Comparison of ENCODE assay signal across 19 cellular contexts in genomic region chr15:80609111-80609510, GRCh38.
"Had no signal": no experiment of that assay in that cellular context is flagged by ENCODE, and none has a peak within 500 bp of the region (broad histone marks: within the 10 kb centered on the region; RNA-seq: fewer than 3 reads in every experiment).

No MANE protein-coding gene starts in this region.

- H3K27me3 ChIP-seq: ascending aorta, left lung, sigmoid colon had no signal

- H3K4me1 ChIP-seq: ascending aorta, left lung, sigmoid colon had no signal

- H3K27me3 Mint-ChIP-seq: type B pancreatic cell had no signal

- H3K9me3 ChIP-seq: ascending aorta, left lung, sigmoid colon had no signal

- H3K36me3 Mint-ChIP-seq: natural killer cell treated with Interleukin-12 subunit alpha and Interleukin-12 subunit beta and Interleukin-15 and Interleukin-18, amount 100 ng/mL, for 72 hours; T-cell; type B pancreatic cell had no signal

- DNase-seq: activated CD4-positive, alpha-beta T cell treated with anti-CD3 and anti-CD28 coated beads for 4 hours; activated CD8-positive, alpha-beta T cell treated with anti-CD3 and anti-CD28 coated beads for 36 hours; activated naive CD4-positive, alpha-beta T cell; activated naive CD8-positive, alpha-beta T cell treated with anti-CD3 and anti-CD28 coated beads, Interleukin-2, amount 50 U/mL, for 24 hours; central memory CD4-positive, alpha-beta T cell; foreskin fibroblast; islet precursor cell; left lung; mesenchymal stem cell; sigmoid colon; stimulated activated CD4-positive, alpha-beta T cell treated with anti-CD3 and anti-CD28 coated beads, Interleukin-2, amount 100 ng/mL, for 24 hours; stimulated activated naive CD4-positive, alpha-beta T cell treated with Interleukin-2 at 50 U/mL for 16 hours; T-cell; T1000 had no signal

- H3K4me1 Mint-ChIP-seq: activated naive CD8-positive, alpha-beta T cell treated with anti-CD3 and anti-CD28 coated beads, Interleukin-2, amount 50 U/mL, for 24 hours; T-cell had no signal

- H3K36me3 ChIP-seq: ascending aorta, left lung, sigmoid colon had no signal

- H3K9me3 Mint-ChIP-seq: activated CD8-positive, alpha-beta T cell treated with anti-CD3 and anti-CD28 coated beads for 36 hours; activated naive CD8-positive, alpha-beta T cell treated with anti-CD3 and anti-CD28 coated beads, Interleukin-2, amount 50 U/mL, for 24 hours; activated T-helper 1 cell treated with anti-CD3 and anti-CD28 coated beads, Interleukin-12 subunit alpha, Interleukin-12 subunit beta, Interleukin-2, Interleukin-4 antibody, amounts not matched to agents 30 ng/mL and 10 ng/mL and 1 ng/mL, durations not matched to agents 14 hours and 24 hours and 36 hours; dendritic cell treated with granulocyte-macrophage colony-stimulating factor and Interleukin-4, amounts not matched to agents 40 ng/mL and 50 ng/mL, for 4 days; natural killer cell treated with Interleukin-12 subunit alpha and Interleukin-12 subunit beta and Interleukin-15 and Interleukin-18, amount 100 ng/mL, for 72 hours; T-cell; type B pancreatic cell had no signal

- ATAC-seq: activated CD8-positive, alpha-beta T cell treated with anti-CD3 and anti-CD28 coated beads for 36 hours; activated naive CD8-positive, alpha-beta T cell treated with anti-CD3 and anti-CD28 coated beads, Interleukin-2, amount 50 U/mL, for 24 hours; left lung; natural killer cell treated with Interleukin-12 subunit alpha and Interleukin-12 subunit beta and Interleukin-15 and Interleukin-18, amount 100 ng/mL, for 72 hours; T-cell had no signal

- H3K27ac Mint-ChIP-seq: activated CD8-positive, alpha-beta T cell treated with anti-CD3 and anti-CD28 coated beads for 36 hours; activated naive CD8-positive, alpha-beta T cell treated with anti-CD3 and anti-CD28 coated beads, Interleukin-2, amount 50 U/mL, for 24 hours; activated T-helper 1 cell treated with anti-CD3 and anti-CD28 coated beads, Interleukin-12 subunit alpha, Interleukin-12 subunit beta, Interleukin-2, Interleukin-4 antibody, amounts not matched to agents 30 ng/mL and 10 ng/mL and 1 ng/mL, durations not matched to agents 14 hours and 24 hours and 36 hours; dendritic cell treated with granulocyte-macrophage colony-stimulating factor and Interleukin-4, amounts not matched to agents 40 ng/mL and 50 ng/mL, for 4 days; natural killer cell treated with Interleukin-12 subunit alpha and Interleukin-12 subunit beta and Interleukin-15 and Interleukin-18, amount 100 ng/mL, for 72 hours; T-cell had no signal

- H3K4me3 ChIP-seq: ascending aorta, left lung, sigmoid colon had no signal

- H3K4me3 Mint-ChIP-seq: activated CD8-positive, alpha-beta T cell treated with anti-CD3 and anti-CD28 coated beads for 36 hours; activated naive CD8-positive, alpha-beta T cell treated with anti-CD3 and anti-CD28 coated beads, Interleukin-2, amount 50 U/mL, for 24 hours; activated T-helper 1 cell treated with anti-CD3 and anti-CD28 coated beads, Interleukin-12 subunit alpha, Interleukin-12 subunit beta, Interleukin-2, Interleukin-4 antibody, amounts not matched to agents 30 ng/mL and 10 ng/mL and 1 ng/mL, durations not matched to agents 14 hours and 24 hours and 36 hours; dendritic cell treated with granulocyte-macrophage colony-stimulating factor and Interleukin-4, amounts not matched to agents 40 ng/mL and 50 ng/mL, for 4 days; natural killer cell treated with Interleukin-12 subunit alpha and Interleukin-12 subunit beta and Interleukin-15 and Interleukin-18, amount 100 ng/mL, for 72 hours; T-cell; type B pancreatic cell had no signal

- H3K27ac ChIP-seq: ascending aorta, sigmoid colon had no signal
